ENCODE assay signal across 26 cellular contexts in the genomic region with DNA sequence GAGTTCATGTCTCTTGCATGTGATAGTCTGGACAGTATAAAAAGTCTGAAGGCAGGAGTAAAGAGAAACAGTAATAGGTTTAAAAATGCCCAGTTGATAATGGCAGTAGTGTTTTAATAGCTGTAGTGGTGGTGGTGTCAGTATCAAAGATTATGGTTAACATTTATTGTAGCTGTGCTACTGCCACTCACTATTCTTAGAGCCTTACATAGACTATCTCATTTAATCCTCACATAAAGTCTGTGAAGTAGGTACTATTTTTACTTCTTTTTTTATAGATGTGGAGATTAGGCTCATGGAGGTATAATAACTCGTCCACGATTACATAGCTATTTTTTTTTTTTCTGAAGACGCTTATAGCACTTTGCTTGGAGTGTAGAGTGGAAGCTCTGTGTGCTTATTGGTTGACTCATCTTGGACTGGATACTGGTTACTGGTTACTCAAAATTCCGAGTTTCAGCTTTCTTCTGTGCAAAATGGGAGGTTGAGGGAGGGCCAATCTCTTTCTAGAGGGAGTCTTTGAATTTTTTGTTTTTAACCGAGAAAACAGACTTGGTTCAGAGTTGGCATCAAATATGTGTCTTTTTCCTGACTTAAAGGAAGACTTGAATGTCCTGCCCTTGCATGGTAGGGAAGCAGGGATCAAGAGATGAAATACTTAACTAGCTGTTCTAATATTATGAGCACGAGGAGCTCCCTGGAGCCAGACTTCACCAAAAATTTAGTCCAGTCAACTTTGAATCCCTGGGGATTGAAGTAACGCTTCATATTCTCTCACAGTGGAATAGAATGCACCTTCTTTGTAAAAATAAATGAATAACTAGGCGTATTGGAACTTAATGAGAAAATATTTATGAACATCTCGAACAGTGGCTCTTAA.
"Had no signal": no experiment of that assay in that cellular context is flagged by ENCODE, and none has a peak within 500 bp of the region (broad histone marks: within the 10 kb centered on the region; RNA-seq: fewer than 3 reads in every experiment).

No MANE protein-coding gene starts in this region.

- H3K79me2 ChIP-seq: parathyroid adenoma had no signal

- DNase-seq: activated CD4-positive, alpha-beta T cell treated with anti-CD3 and anti-CD28 coated beads, Interleukin-2, amount 50 U/mL, for 1 hour; activated CD4-positive, CD25-positive, alpha-beta regulatory T cell treated with anti-CD3 and anti-CD28 coated beads, Interleukin-2, amount 50 U/mL, for 72 hours; activated CD8-positive, alpha-beta T cell treated with anti-CD3 and anti-CD28 coated beads, Interleukin-2, amount 10 ng/mL, durations not matched to agents 7 days and 5 days; activated gamma-delta T cell; activated naive CD4-positive, alpha-beta T cell treated with anti-CD3 and anti-CD28 coated beads, Interleukin-2, amount 50 U/mL, for 16 hours; activated naive CD8-positive, alpha-beta T cell treated with anti-CD3 and anti-CD28 coated beads, Interleukin-2, amount 50 U/mL, for 24 hours; anterior cingulate cortex; body of pancreas; central memory CD4-positive, alpha-beta T cell; esophagus squamous epithelium; head of caudate nucleus; naive thymus-derived CD8-positive, alpha-beta T cell; small intestine; stimulated activated CD4-positive, alpha-beta T cell treated with anti-CD3 and anti-CD28 coated beads, Interleukin-15, amount 100 ng/mL, for 24 hours; stimulated activated CD8-positive, alpha-beta memory T cell treated with anti-CD3 and anti-CD28 coated beads, Interleukin-4, amount 100 ng/mL, for 48 hours; stimulated activated naive B cell treated with anti-CD40 and anti-IgM and Interleukin-4, amounts not matched to agents 10 μg/mL and 1 μg/mL and 100 μg/mL, for 72 hours had no signal

- FAIRE-seq: small intestine had no signal

- H3K9me3 ChIP-seq: body of pancreas, esophagus squamous epithelium, gastroesophageal sphincter, neutrophil, thoracic aorta had no signal

- H3K36me3 ChIP-seq: esophagus squamous epithelium, gastroesophageal sphincter, neutrophil, thoracic aorta had no signal

- H2AFZ ChIP-seq: parathyroid adenoma had no signal

- H3K27me3 ChIP-seq: body of pancreas, esophagus squamous epithelium, gastroesophageal sphincter, neutrophil had no signal

- H3K4me3 ChIP-seq: body of pancreas, esophagus squamous epithelium, gastroesophageal sphincter, thoracic aorta had no signal

- H3K27ac ChIP-seq: body of pancreas, esophagus squamous epithelium, neutrophil, parathyroid adenoma, thoracic aorta, VCaP had no signal

- H3K9ac ChIP-seq: parathyroid adenoma had no signal

- H3K27me3 Mint-ChIP-seq: activated naive CD8-positive, alpha-beta T cell treated with anti-CD3 and anti-CD28 coated beads, Interleukin-2, amount 50 U/mL, for 24 hours; naive thymus-derived CD8-positive, alpha-beta T cell; stimulated activated naive B cell treated with anti-CD40 and anti-IgM and Interleukin-4, amounts not matched to agents 10 μg/mL and 1 μg/mL and 100 μg/mL, for 72 hours; type B pancreatic cell had no signal

- H3K4me3 Mint-ChIP-seq: activated CD8-positive, alpha-beta T cell treated with anti-CD3 and anti-CD28 coated beads, Interleukin-2, amount 10 ng/mL, durations not matched to agents 7 days and 5 days; activated naive CD8-positive, alpha-beta T cell treated with anti-CD3 and anti-CD28 coated beads, Interleukin-2, amount 50 U/mL, for 24 hours; activated T-helper 1 cell treated with anti-CD3 and anti-CD28 coated beads, Interleukin-12 subunit alpha, Interleukin-12 subunit beta, Interleukin-2, Interleukin-4 antibody, amounts not matched to agents 30 ng/mL and 10 ng/mL and 1 ng/mL, durations not matched to agents 14 hours and 24 hours and 36 hours; stimulated activated naive B cell treated with anti-CD40 and anti-IgM and Interleukin-4, amounts not matched to agents 10 μg/mL and 1 μg/mL and 100 μg/mL, for 72 hours; T-helper 2 cell treated with Interferon-gamma antibody and Interleukin-4, amounts not matched to agents 5 μg/mL and 100 μg/mL, for 36 hours; type B pancreatic cell had no signal

- H3K27ac Mint-ChIP-seq: activated CD8-positive, alpha-beta T cell treated with anti-CD3 and anti-CD28 coated beads, Interleukin-2, amount 10 ng/mL, durations not matched to agents 7 days and 5 days; activated naive CD8-positive, alpha-beta T cell treated with anti-CD3 and anti-CD28 coated beads, Interleukin-2, amount 50 U/mL, for 24 hours; activated T-helper 1 cell treated with anti-CD3 and anti-CD28 coated beads, Interleukin-12 subunit alpha, Interleukin-12 subunit beta, Interleukin-2, Interleukin-4 antibody, amounts not matched to agents 30 ng/mL and 10 ng/mL and 1 ng/mL, durations not matched to agents 14 hours and 24 hours and 36 hours; stimulated activated naive B cell treated with anti-CD40 and anti-IgM and Interleukin-4, amounts not matched to agents 10 μg/mL and 1 μg/mL and 100 μg/mL, for 72 hours; T-helper 2 cell treated with Interferon-gamma antibody and Interleukin-4, amounts not matched to agents 5 μg/mL and 100 μg/mL, for 36 hours; type B pancreatic cell had no signal

- ATAC-seq: activated CD8-positive, alpha-beta T cell treated with anti-CD3 and anti-CD28 coated beads, Interleukin-2, amount 10 ng/mL, durations not matched to agents 7 days and 5 days; activated naive CD8-positive, alpha-beta T cell treated with anti-CD3 and anti-CD28 coated beads, Interleukin-2, amount 50 U/mL, for 24 hours; body of pancreas; gastroesophageal sphincter; left lobe of liver; naive thymus-derived CD8-positive, alpha-beta T cell; sciatic nerve; stimulated activated naive B cell treated with anti-CD40 and anti-IgM and Interleukin-4, amounts not matched to agents 10 μg/mL and 1 μg/mL and 100 μg/mL, for 72 hours had no signal

- H3K4me1 ChIP-seq: parathyroid adenoma had no signal
